ENCODE assay signal across 16 cellular contexts in genomic region chr3:15387171-15387581, GRCh38. TPM values are rescaled to one million over a fixed set of nuclear protein-coding genes. Genes with fewer than 3 reads are reported as not detected.
DNase-seq lines count a peak whose midpoint lies in the region; ATAC-seq and TF ChIP-seq lines count a peak whose summit lies in the region.
"Had no signal": no experiment of that assay in that cellular context is flagged by ENCODE, and none has a peak within 500 bp of the region (broad histone marks: within the 10 kb centered on the region; RNA-seq: fewer than 3 reads in every experiment).

No MANE protein-coding gene starts in this region.

- H3K4me3 ChIP-seq in DOHH2 (ENCODE audit: low read length) (no peak overlapping the region), OCI-LY7 (ENCODE audit: low read depth, low read length, poor library complexity, severe bottlenecking) (no peak overlapping the region)
- H3K4me3 ChIP-seq: coronary artery, ovary had no signal

- H3K9me2 ChIP-seq in DOHH2 (replicated peaks; ENCODE audit: control insufficient read depth, low read length) (no peaks in the 10 kb centered on the region), OCI-LY7 (ENCODE audit: insufficient read depth, low read length) (no peaks in the 10 kb centered on the region)

- H3K27ac ChIP-seq in DOHH2 (ENCODE audit: low read depth, low read length) = 0 out of 2 replicates have a peak overlapping the region, but pooled peaks have one; percentile 5
- H3K27ac ChIP-seq in OCI-LY7 (ENCODE audit: low read depth, low read length, poor library complexity, severe bottlenecking) = peak overlapping the region; percentile 19
- H3K27ac ChIP-seq: coronary artery, ovary had no signal

- H4K20me1 ChIP-seq in DOHH2 (ENCODE audit: control insufficient read depth, insufficient read depth, low read depth, low read length) (no peaks in the 10 kb centered on the region), OCI-LY7 (ENCODE audit: insufficient read depth, low read length) (no peaks in the 10 kb centered on the region)

- H3K9me3 Mint-ChIP-seq in dendritic cell treated with granulocyte-macrophage colony-stimulating factor and Interleukin-4, amounts not matched to agents 40 ng/mL and 50 ng/mL, for 4 days = no peaks in the 10 kb centered on the region
- peaks cover 6% of the 10 kb centered on the region for H3K9me3 Mint-ChIP-seq in activated naive CD4-positive, alpha-beta T cell treated with anti-CD3 and anti-CD28 coated beads for 36 hours

- intact Hi-C loops in OCI-LY7 (cut with micrococcal nuclease; ENCODE audit: unreplicated experiment) = no loop called here
- intact Hi-C loops in dendritic cell treated with granulocyte-macrophage colony-stimulating factor and Interleukin-4, amounts not matched to agents 40 ng/mL and 50 ng/mL, for 4 days (cut with micrococcal nuclease) = no loop called here
- intact Hi-C loops in activated naive CD4-positive, alpha-beta T cell treated with anti-CD3 and anti-CD28 coated beads for 36 hours (cut with micrococcal nuclease) = no loop called here

- POLR2A ChIA-PET in OCI-LY7 (lab: Charles Lee) = interaction anchor here (1.0 to 1.7 kb wide), 5 partner anchors 10 to 96 kb away, joined by 3 to 4 read pairs (median 4); no protein-coding TSS in a partner anchor

- TF ChIP-seq CTCF in DOHH2 (IDR thresholded peaks at IDR 0.05; ENCODE audit: low read depth, low read length, poor library complexity, severe bottlenecking) = no peak
- no peak for TF ChIP-seq CTCF in OCI-LY7 (conservative IDR thresholded peaks at IDR 0.05; ENCODE audit: low read length)

- ATAC-seq in HG02970 (IDR thresholded peaks at IDR 0.05; ENCODE audit: low FRiP score, unreplicated experiment) = no peak

- no peaks in the 10 kb centered on the region for H3K27me3 ChIP-seq in DOHH2 (ENCODE audit: control insufficient read depth, low read length)
- H3K27me3 ChIP-seq: ovary had no signal

- peaks cover 49% of the 10 kb centered on the region for H3K4me1 Mint-ChIP-seq in dendritic cell treated with granulocyte-macrophage colony-stimulating factor and Interleukin-4, amounts not matched to agents 40 ng/mL and 50 ng/mL, for 4 days (ENCODE audit: low read depth)
- H3K4me1 Mint-ChIP-seq in activated naive CD4-positive, alpha-beta T cell treated with anti-CD3 and anti-CD28 coated beads for 36 hours (ENCODE audit: low read depth) = no peaks in the 10 kb centered on the region

- CTCF ChIA-PET in OCI-LY7 (lab: Charles Lee; ENCODE audit: unreplicated experiment) = interaction anchor here (0.6 kb wide), 1 partner anchor 21 kb away, joined by 3 read pairs; no protein-coding TSS in a partner anchor
- CTCF ChIA-PET in activated naive CD4-positive, alpha-beta T cell treated with anti-CD3 and anti-CD28 coated beads for 36 hours (lab: Charles Lee) = interaction anchor here (0.8 to 1.7 kb wide), 3 partner anchors 8 to 184 kb away, joined by 3 to 7 read pairs (median 3); no protein-coding TSS in a partner anchor

- H3K36me3 ChIP-seq in DOHH2 (ENCODE audit: control insufficient read depth, low read length) = peaks cover 4% of the 10 kb centered on the region
- H3K36me3 ChIP-seq in OCI-LY7 (ENCODE audit: insufficient read depth, low read length) = peaks cover 15% of the 10 kb centered on the region
- H3K36me3 ChIP-seq: ovary had no signal

- no peaks in the 10 kb centered on the region for H3K79me2 ChIP-seq in DOHH2 (ENCODE audit: control insufficient read depth, low read length)
- H3K79me2 ChIP-seq in OCI-LY7 (ENCODE audit: insufficient read depth, low read depth, low read length) = no peaks in the 10 kb centered on the region

- no peak overlapping the region for H3K4me3 Mint-ChIP-seq in dendritic cell treated with granulocyte-macrophage colony-stimulating factor and Interleukin-4, amounts not matched to agents 40 ng/mL and 50 ng/mL, for 4 days
- no peak overlapping the region for H3K4me3 Mint-ChIP-seq in activated naive CD4-positive, alpha-beta T cell treated with anti-CD3 and anti-CD28 coated beads for 36 hours
- H3K4me3 Mint-ChIP-seq: activated T-cell treated with anti-CD3 and anti-CD28 coated beads, Interleukin-2, amount 50 U/mL, for 24 hours had no signal

- peaks cover 25% of the 10 kb centered on the region for H3F3A ChIP-seq in DOHH2 (ENCODE audit: control insufficient read depth, insufficient read depth)

- DNase-seq in OCI-LY7 (ENCODE audit: low spot score) (no peak), mucosa of gallbladder (ENCODE audit: low spot score) (peak; percentile 63), GM19238 (ENCODE audit: insufficient read length, low spot score) (no peak), COLO668 (lab: John Stamatoyannopoulos, UW; ENCODE audit: unreplicated experiment) (no peak)
- no peak for DNase-seq in activated naive CD4-positive, alpha-beta T cell treated with anti-CD3 and anti-CD28 coated beads for 36 hours
- DNase-seq: activated CD4-positive, alpha-beta T cell treated with anti-CD3 and anti-CD28 coated beads for 4 hours; activated T-cell treated with anti-CD3 and anti-CD28 coated beads, Interleukin-2, amount 50 U/mL, for 24 hours; amniotic stem cell; NCI-H1105; NCI-H2227 treated with DMSO at 0.1 percent for 48 hours; ovary; stimulated activated CD4-positive, alpha-beta T cell treated with anti-CD3 and anti-CD28 coated beads, Interleukin-15, amount 100 ng/mL, for 24 hours had no signal

- no TSS peak for BruUV-seq in OCI-LY7 (replicated peaks; lab: Mats Ljungman, UMichigan)

- H2AFZ ChIP-seq in OCI-LY7 (ENCODE audit: low read length) = no peak overlapping the region

- no peaks in the 10 kb centered on the region for H3K36me3 Mint-ChIP-seq in dendritic cell treated with granulocyte-macrophage colony-stimulating factor and Interleukin-4, amounts not matched to agents 40 ng/mL and 50 ng/mL, for 4 days (ENCODE audit: low read depth)
- no peaks in the 10 kb centered on the region for H3K36me3 Mint-ChIP-seq in activated naive CD4-positive, alpha-beta T cell treated with anti-CD3 and anti-CD28 coated beads for 36 hours (ENCODE audit: low read depth)

- H3K27ac Mint-ChIP-seq in dendritic cell treated with granulocyte-macrophage colony-stimulating factor and Interleukin-4, amounts not matched to agents 40 ng/mL and 50 ng/mL, for 4 days = peak overlapping the region; percentile 75
- no peak overlapping the region for H3K27ac Mint-ChIP-seq in activated naive CD4-positive, alpha-beta T cell treated with anti-CD3 and anti-CD28 coated beads for 36 hours
- H3K27ac Mint-ChIP-seq: activated T-cell treated with anti-CD3 and anti-CD28 coated beads, Interleukin-2, amount 50 U/mL, for 24 hours had no signal

- H3K9me3 ChIP-seq in DOHH2 (ENCODE audit: control insufficient read depth, insufficient read depth, low read length) (peaks cover 7% of the 10 kb centered on the region; the same call in 1 of the 2 replicates), OCI-LY7 (ENCODE audit: low read length) (peaks cover 24% of the 10 kb centered on the region)

- H3K4me1 ChIP-seq in DOHH2 (ENCODE audit: control insufficient read depth, low read length) (peaks cover 87% of the 10 kb centered on the region), OCI-LY7 (ENCODE audit: insufficient read depth, low read length, poor library complexity, severe bottlenecking) (peaks cover 79% of the 10 kb centered on the region)

- H3K4me2 ChIP-seq in DOHH2 (ENCODE audit: low read length) (no peak overlapping the region), OCI-LY7 (ENCODE audit: low read length) (no peak overlapping the region)

- no peaks in the 10 kb centered on the region for H3K27me3 Mint-ChIP-seq in dendritic cell treated with granulocyte-macrophage colony-stimulating factor and Interleukin-4, amounts not matched to agents 40 ng/mL and 50 ng/mL, for 4 days
- no peaks in the 10 kb centered on the region for H3K27me3 Mint-ChIP-seq in activated naive CD4-positive, alpha-beta T cell treated with anti-CD3 and anti-CD28 coated beads for 36 hours (ENCODE audit: low read depth)
- H3K27me3 Mint-ChIP-seq: activated T-cell treated with anti-CD3 and anti-CD28 coated beads, Interleukin-2, amount 50 U/mL, for 24 hours had no signal

RNA-seq across cellular contexts. Expression of gene METTL6, which starts 40.2 kb away (rescaled TPM):
- 12.7 and 24.3 TPM in 2 replicates for total RNA-seq in OCI-LY7 (2014; rRNA removed; shearing (Covaris generic))
- 23.5 and 28.4 TPM in 2 replicates for total RNA-seq in OCI-LY7 (2022)
- total RNA-seq in mucosa of gallbladder = 13.1 TPM
- total RNA-seq in activated naive CD4-positive, alpha-beta T cell treated with anti-CD3 and anti-CD28 coated beads for 36 hours = 10 to 100 TPM; 12.5 to 14.0 TPM

RNA-seq across cellular contexts. Expression of gene EAF1, which starts 40.2 kb away (rescaled TPM):
- 18.0 and 23.8 TPM in 2 replicates for total RNA-seq in OCI-LY7 (2014; rRNA removed; shearing (Covaris generic))
- total RNA-seq in OCI-LY7 (2022) = 21.6 and 24.1 TPM in 2 replicates
- 21.8 TPM for total RNA-seq in mucosa of gallbladder
- 10 to 100 TPM; 19.5 to 20.6 TPM for total RNA-seq in activated naive CD4-positive, alpha-beta T cell treated with anti-CD3 and anti-CD28 coated beads for 36 hours

RNA-seq across cellular contexts. Expression of gene SH3BP5, which starts 54.8 kb away (rescaled TPM):
- 15.1 and 15.7 TPM in 2 replicates for total RNA-seq in OCI-LY7 (2014; rRNA removed; shearing (Covaris generic))
- total RNA-seq in OCI-LY7 (2022) (24.8 and 31.3 TPM in 2 replicates), mucosa of gallbladder (60.4 TPM)
- total RNA-seq in activated naive CD4-positive, alpha-beta T cell treated with anti-CD3 and anti-CD28 coated beads for 36 hours = 1 to 10 TPM; 7.9 to 9.0 TPM
